ENCODE assay signal across 1 cellular context in genomic region chr2:27621524-27621923, GRCh38.
TF ChIP-seq lines count a peak whose summit lies in the region.

No MANE protein-coding gene starts in this region.

TF ChIP-seq in H1, 55 proteins besides CTCF, POLR2A, EP300 and RAD21:
- TF ChIP-seq RNF2 (IDR thresholded peaks at IDR 0.05; ENCODE audit: borderline replicate concordance, low read depth, low read length, missing control alignments, poor library complexity, severe bottlenecking) (no peak), SUZ12 (IDR thresholded peaks at IDR 0.05; ENCODE audit: low read length) (no peak), ATF2 (IDR thresholded peaks at IDR 0.05; ENCODE audit: low read length) (no peak), CHD2 (IDR thresholded peaks at IDR 0.05; ENCODE audit: low read length) (no peak), SRF (IDR thresholded peaks at IDR 0.05; ENCODE audit: low read depth, low read length) (no peak), HDAC2 (IDR thresholded peaks at IDR 0.05; ENCODE audit: borderline replicate concordance in 1 of 2, low read depth in 2 of 2, low read length in 2 of 2) (no peak), EGR1 (IDR thresholded peaks at IDR 0.05; ENCODE audit: borderline replicate concordance, low read depth, low read length) (no peak), CHD1 (IDR thresholded peaks at IDR 0.05; ENCODE audit: low read depth, low read length) (no peak), TBP (IDR thresholded peaks at IDR 0.05; ENCODE audit: low read depth, low read length) (no peak), CREB1 (IDR thresholded peaks at IDR 0.05) (no peak), RBBP5 (IDR thresholded peaks at IDR 0.05; ENCODE audit: borderline replicate concordance, low read depth, low read length) (no peak), TEAD4 (IDR thresholded peaks at IDR 0.05; ENCODE audit: low read depth, low read length) (no peak)
